ENCODE assay signal across 1 cellular context in the genomic region with DNA sequence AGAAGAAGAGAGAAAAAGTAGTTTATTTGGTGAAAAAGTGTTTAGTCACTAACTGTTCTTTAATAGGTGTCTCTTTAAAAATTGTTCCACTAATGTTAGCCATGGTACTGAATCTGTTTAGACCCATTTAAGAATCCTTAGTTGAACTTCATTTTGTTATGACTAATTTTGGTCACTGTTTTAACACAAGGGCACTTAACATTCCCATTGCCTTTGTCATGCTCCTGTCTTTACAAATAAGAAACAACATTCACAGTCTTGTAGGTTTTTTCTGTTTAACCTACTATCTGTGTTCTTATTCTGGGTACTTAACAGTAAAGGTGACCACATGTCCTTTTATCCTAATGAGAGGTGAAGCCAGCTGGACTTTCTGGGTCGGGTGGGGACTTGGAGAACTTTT.
TF ChIP-seq lines count a peak whose summit lies in the region.

No MANE protein-coding gene starts in this region.

TF ChIP-seq in IMR-90, 13 proteins besides CTCF, POLR2A, EP300 and RAD21:
- TF ChIP-seq, protein P1, sequence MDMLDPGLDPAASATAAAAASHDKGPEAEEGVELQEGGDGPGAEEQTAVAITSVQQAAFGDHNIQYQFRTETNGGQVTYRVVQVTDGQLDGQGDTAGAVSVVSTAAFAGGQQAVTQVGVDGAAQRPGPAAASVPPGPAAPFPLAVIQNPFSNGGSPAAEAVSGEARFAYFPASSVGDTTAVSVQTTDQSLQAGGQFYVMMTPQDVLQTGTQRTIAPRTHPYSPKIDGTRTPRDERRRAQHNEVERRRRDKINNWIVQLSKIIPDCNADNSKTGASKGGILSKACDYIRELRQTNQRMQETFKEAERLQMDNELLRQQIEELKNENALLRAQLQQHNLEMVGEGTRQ (IDR thresholded peaks at IDR 0.05; ENCODE audit: low read depth, low read length): no peak
- TF ChIP-seq, protein P2, sequence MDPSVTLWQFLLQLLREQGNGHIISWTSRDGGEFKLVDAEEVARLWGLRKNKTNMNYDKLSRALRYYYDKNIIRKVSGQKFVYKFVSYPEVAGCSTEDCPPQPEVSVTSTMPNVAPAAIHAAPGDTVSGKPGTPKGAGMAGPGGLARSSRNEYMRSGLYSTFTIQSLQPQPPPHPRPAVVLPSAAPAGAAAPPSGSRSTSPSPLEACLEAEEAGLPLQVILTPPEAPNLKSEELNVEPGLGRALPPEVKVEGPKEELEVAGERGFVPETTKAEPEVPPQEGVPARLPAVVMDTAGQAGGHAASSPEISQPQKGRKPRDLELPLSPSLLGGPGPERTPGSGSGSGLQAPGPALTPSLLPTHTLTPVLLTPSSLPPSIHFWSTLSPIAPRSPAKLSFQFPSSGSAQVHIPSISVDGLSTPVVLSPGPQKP (IDR thresholded peaks at IDR 0.05; ENCODE audit: borderline replicate concordance, low read depth, low read length): no peak
- no peak for TF ChIP-seq MXI1 (IDR thresholded peaks at IDR 0.05; ENCODE audit: borderline replicate concordance, low read depth, low read length)
- no peak for TF ChIP-seq CHD1 (IDR thresholded peaks at IDR 0.05; ENCODE audit: low read depth, low read length)
- TF ChIP-seq MAZ (IDR thresholded peaks at IDR 0.05; ENCODE audit: borderline replicate concordance, low read depth, low read length): no peak
- no peak; the same call in 1 of the 2 replicates for TF ChIP-seq FOS (IDR thresholded peaks at IDR 0.05; ENCODE audit: low read depth, low read length)
- no peak for TF ChIP-seq RCOR1 (IDR thresholded peaks at IDR 0.05; ENCODE audit: insufficient replicate concordance, low read length)
- no peak for TF ChIP-seq BHLHE40 (IDR thresholded peaks at IDR 0.05; ENCODE audit: low read depth, low read length)
- no peak for TF ChIP-seq SMC3 (IDR thresholded peaks at IDR 0.05; ENCODE audit: low read depth, low read length)
- TF ChIP-seq RFX5 (IDR thresholded peaks at IDR 0.05; ENCODE audit: low read depth, low read length): no peak
- no peak for TF ChIP-seq MAFK (IDR thresholded peaks at IDR 0.05; ENCODE audit: low read depth, low read length)
- no peak for TF ChIP-seq NFE2L2 (IDR thresholded peaks at IDR 0.05; ENCODE audit: low read depth, low read length)
- TF ChIP-seq CEBPB (IDR thresholded peaks at IDR 0.05; ENCODE audit: low read depth, low read length): no peak
